ENCODE assay signal across 26 cellular contexts in genomic region chr2:159893439-159893838, GRCh38. TPM values are rescaled to one million over a fixed set of nuclear protein-coding genes. Genes with fewer than 3 reads are reported as not detected.
DNase-seq lines count a peak whose midpoint lies in the region; ATAC-seq and TF ChIP-seq lines count a peak whose summit lies in the region.
"Had no signal": no experiment of that assay in that cellular context is flagged by ENCODE, and none has a peak within 500 bp of the region (broad histone marks: within the 10 kb centered on the region; RNA-seq: fewer than 3 reads in every experiment).

No MANE protein-coding gene starts in this region.

- no peak overlapping the region for H2AFZ ChIP-seq in OCI-LY3 (ENCODE audit: low read depth, low read length)

- peaks cover 92% of the 10 kb centered on the region for H3K4me1 ChIP-seq in OCI-LY3 (ENCODE audit: low read length)
- no peaks in the 10 kb centered on the region for H3K4me1 ChIP-seq in upper lobe of left lung

- H3K27me3 Mint-ChIP-seq in activated T-cell treated with anti-CD3 and anti-CD28 coated beads, Interleukin-2, amount 50 U/mL, for 72 hours (ENCODE audit: low read depth): no peaks in the 10 kb centered on the region
- peaks cover 12% of the 10 kb centered on the region for H3K27me3 Mint-ChIP-seq in progenitor cell of endocrine pancreas
- H3K27me3 Mint-ChIP-seq: activated naive CD8-positive, alpha-beta T cell had no signal

- peaks cover 86% of the 10 kb centered on the region for H3K4me1 Mint-ChIP-seq in activated T-cell treated with anti-CD3 and anti-CD28 coated beads, Interleukin-2, amount 50 U/mL, for 72 hours (ENCODE audit: low read depth)
- H3K4me1 Mint-ChIP-seq in progenitor cell of endocrine pancreas (ENCODE audit: low read depth): peaks cover 33% of the 10 kb centered on the region

- 58 to 76% methylated on average over 5 of the region's 5 CpGs for WGBS in upper lobe of left lung, 2 donors

- DNase-seq in activated T-cell treated with anti-CD3 and anti-CD28 coated beads, Interleukin-2, amount 50 U/mL, for 72 hours: no peak
- DNase-seq in activated T-cell treated with anti-CD3 and anti-CD28 coated beads for 4 hours (no peak), left lobe of liver (ENCODE audit: low spot score) (no peak), upper lobe of left lung (peak in 1 of 2 donors; percentile 29), UCSD-AML1 (lab: John Stamatoyannopoulos, UW; ENCODE audit: unreplicated experiment) (no peak), progenitor cell of endocrine pancreas (ENCODE audit: low spot score, unreplicated experiment) (no peak)
- DNase-seq: activated CD4-positive, CD25-positive, alpha-beta regulatory T cell; activated CD8-positive, alpha-beta T cell treated with anti-CD3 and anti-CD28 coated beads, Interleukin-2, amount 10 ng/mL, durations not matched to agents 7 days and 5 days; C1 segment of cervical spinal cord; DMS153; effector memory CD4-positive, alpha-beta T cell; GDM1; Kasumi-1; left colon; NCI-H1092 treated with DMSO at 0.1 percent for 48 hours; NCI-H2081; NCI-H510A; small intestine; stomach; trophoblast cell had no signal

- H3K9ac ChIP-seq in OCI-LY3 (ENCODE audit: low read length): peak overlapping the region; percentile 68

- H3K9me3 Mint-ChIP-seq in activated T-cell treated with anti-CD3 and anti-CD28 coated beads, Interleukin-2, amount 50 U/mL, for 72 hours: no peaks in the 10 kb centered on the region
- H3K9me3 Mint-ChIP-seq in progenitor cell of endocrine pancreas (ENCODE audit: low read depth): no peaks in the 10 kb centered on the region

- H3K4me3 ChIP-seq in OCI-LY3 (ENCODE audit: low read length): peak overlapping the region; percentile 23
- no peak overlapping the region for H3K4me3 ChIP-seq in upper lobe of left lung
- H3K4me3 ChIP-seq: SK-N-MC, stomach had no signal

- no peak for TF ChIP-seq CTCF in OCI-LY3 (IDR thresholded peaks at IDR 0.05; ENCODE audit: low read depth, low read length)
- TF ChIP-seq CTCF in upper lobe of left lung (IDR thresholded peaks at IDR 0.05): no peak
- no peak for TF ChIP-seq CTCF in progenitor cell of endocrine pancreas (IDR thresholded peaks at IDR 0.05; ENCODE audit: unreplicated experiment)

- H3K36me3 ChIP-seq in OCI-LY3 (replicated peaks; ENCODE audit: low read depth, low read length) (peaks cover 54% of the 10 kb centered on the region), upper lobe of left lung (no peaks in the 10 kb centered on the region)
- H3K36me3 ChIP-seq: stomach had no signal

- peak overlapping the region; percentile 5 for H3K27ac Mint-ChIP-seq in activated T-cell treated with anti-CD3 and anti-CD28 coated beads, Interleukin-2, amount 50 U/mL, for 72 hours
- H3K27ac Mint-ChIP-seq in progenitor cell of endocrine pancreas: no peak overlapping the region
- H3K27ac Mint-ChIP-seq: activated CD8-positive, alpha-beta T cell treated with anti-CD3 and anti-CD28 coated beads, Interleukin-2, amount 10 ng/mL, durations not matched to agents 7 days and 5 days; activated naive CD8-positive, alpha-beta T cell had no signal

- H3K9me3 ChIP-seq in OCI-LY3 (ENCODE audit: insufficient read depth, low read length) (no peaks in the 10 kb centered on the region), upper lobe of left lung (no peaks in the 10 kb centered on the region)
- H3K9me3 ChIP-seq: stomach had no signal

- ATAC-seq in activated T-cell treated with anti-CD3 and anti-CD28 coated beads, Interleukin-2, amount 50 U/mL, for 72 hours (replicated peaks in 1 of 2): no peak
- ATAC-seq in left lobe of liver: peak; percentile 13
- ATAC-seq in upper lobe of left lung (ENCODE audit: low FRiP score in 2 of 2): peak; percentile 53 to 59
- no peak for ATAC-seq in GM18873 (IDR thresholded peaks at IDR 0.05; ENCODE audit: low FRiP score, unreplicated experiment)
- ATAC-seq: activated CD8-positive, alpha-beta T cell treated with anti-CD3 and anti-CD28 coated beads, Interleukin-2, amount 10 ng/mL, durations not matched to agents 7 days and 5 days; left colon had no signal

- H3K27me3 ChIP-seq in OCI-LY3 (ENCODE audit: low read depth, low read length): no peaks in the 10 kb centered on the region
- H3K27me3 ChIP-seq in upper lobe of left lung: no peaks in the 10 kb centered on the region
- H3K27me3 ChIP-seq: stomach had no signal

- peaks cover 23 to 42% of the 10 kb centered on the region in 2 donors for H3K36me3 Mint-ChIP-seq in activated T-cell treated with anti-CD3 and anti-CD28 coated beads, Interleukin-2, amount 50 U/mL, for 72 hours (ENCODE audit: insufficient read depth in 2 of 2)
- H3K36me3 Mint-ChIP-seq in progenitor cell of endocrine pancreas (ENCODE audit: insufficient read depth): no peaks in the 10 kb centered on the region

- H3K4me2 ChIP-seq in OCI-LY3 (ENCODE audit: low read length): peak overlapping the region; percentile 85

- no peak overlapping the region for H3K4me3 Mint-ChIP-seq in activated T-cell treated with anti-CD3 and anti-CD28 coated beads, Interleukin-2, amount 50 U/mL, for 72 hours
- no peak overlapping the region for H3K4me3 Mint-ChIP-seq in progenitor cell of endocrine pancreas (ENCODE audit: low read depth)
- H3K4me3 Mint-ChIP-seq: activated CD8-positive, alpha-beta T cell treated with anti-CD3 and anti-CD28 coated beads, Interleukin-2, amount 10 ng/mL, durations not matched to agents 7 days and 5 days; activated naive CD8-positive, alpha-beta T cell had no signal

- H3K27ac ChIP-seq in OCI-LY3 (ENCODE audit: low read length) (peak overlapping the region; percentile 97), upper lobe of left lung (peak overlapping the region in 1 of 4 donors; percentile 10)
- H3K27ac ChIP-seq: SK-N-MC, stomach had no signal

- peaks cover 71% of the 10 kb centered on the region for H3K79me2 ChIP-seq in OCI-LY3 (ENCODE audit: low read length)

- no peak for TF ChIP-seq EP300 in upper lobe of left lung (IDR thresholded peaks at IDR 0.05)

- H4K20me1 ChIP-seq in OCI-LY3 (ENCODE audit: insufficient read depth, low read length): no peaks in the 10 kb centered on the region

- TF ChIP-seq POLR2A in upper lobe of left lung (IDR thresholded peaks at IDR 0.05): peak in 1 of 4 donors; percentile 13

RNA-seq across cellular contexts. Expression of gene LY75, which starts 11.1 kb away (rescaled TPM):
- 100 to 1,000 TPM; 108 to 114 TPM for total RNA-seq in activated T-cell treated with anti-CD3 and anti-CD28 coated beads, Interleukin-2, amount 50 U/mL, for 72 hours
- total RNA-seq in left lobe of liver (0.68 TPM), upper lobe of left lung (10 to 100 TPM in 5 of 6 donors, 1 to 10 TPM in 1; 4.9 to 20.5 (median 14.2) TPM), progenitor cell of endocrine pancreas (1.2 and 1.6 TPM in 2 replicates)
- total RNA-seq: H4, RPMI7951 had no signal

Comparison
In these comparisons a context has a peak if more than half of its experiments do, and no peak if none do; other contexts are left out.
1. ATAC-seq: peak in left lobe of liver (single experiment) and upper lobe of left lung (2 of 2); none in activated T-cell treated with anti-CD3 and anti-CD28 coated beads, Interleukin-2, amount 50 U/mL, for 72 hours (0 of 2) and GM18873 (single experiment).
2. RNA of gene LY75, which starts 11.1 kb away (total RNA-seq): 108 to 114 TPM in activated T-cell treated with anti-CD3 and anti-CD28 coated beads, Interleukin-2, amount 50 U/mL, for 72 hours; 4.9 to 20.5 TPM in upper lobe of left lung, 1.2 to 1.6 TPM in progenitor cell of endocrine pancreas and 0.68 TPM in left lobe of liver (single experiment); every median in the first group is over 4 times any median in the second.